4 cellular contexts compared by ENCODE assay signal in genomic region chr6:29800254-29800653, GRCh38. TPM values are rescaled to one million over a fixed set of nuclear protein-coding genes. Genes with fewer than 3 reads are reported as not detected.
"Had no signal": no experiment of that assay in that cellular context is flagged by ENCODE, and none has a peak within 500 bp of the region (broad histone marks: within the 10 kb centered on the region; RNA-seq: fewer than 3 reads in every experiment).

No MANE protein-coding gene starts in this region.

- DNase-seq: GDM1, GF-D8 had no signal

- H3K4me3 ChIP-seq: GM12878 had no signal

RNA-seq across cellular contexts. Expression of gene HLA-G, which starts 27.4 kb away (rescaled TPM):
- total RNA-seq: G401 had no signal
